8 cellular contexts compared by ENCODE assay signal in the genomic region with DNA sequence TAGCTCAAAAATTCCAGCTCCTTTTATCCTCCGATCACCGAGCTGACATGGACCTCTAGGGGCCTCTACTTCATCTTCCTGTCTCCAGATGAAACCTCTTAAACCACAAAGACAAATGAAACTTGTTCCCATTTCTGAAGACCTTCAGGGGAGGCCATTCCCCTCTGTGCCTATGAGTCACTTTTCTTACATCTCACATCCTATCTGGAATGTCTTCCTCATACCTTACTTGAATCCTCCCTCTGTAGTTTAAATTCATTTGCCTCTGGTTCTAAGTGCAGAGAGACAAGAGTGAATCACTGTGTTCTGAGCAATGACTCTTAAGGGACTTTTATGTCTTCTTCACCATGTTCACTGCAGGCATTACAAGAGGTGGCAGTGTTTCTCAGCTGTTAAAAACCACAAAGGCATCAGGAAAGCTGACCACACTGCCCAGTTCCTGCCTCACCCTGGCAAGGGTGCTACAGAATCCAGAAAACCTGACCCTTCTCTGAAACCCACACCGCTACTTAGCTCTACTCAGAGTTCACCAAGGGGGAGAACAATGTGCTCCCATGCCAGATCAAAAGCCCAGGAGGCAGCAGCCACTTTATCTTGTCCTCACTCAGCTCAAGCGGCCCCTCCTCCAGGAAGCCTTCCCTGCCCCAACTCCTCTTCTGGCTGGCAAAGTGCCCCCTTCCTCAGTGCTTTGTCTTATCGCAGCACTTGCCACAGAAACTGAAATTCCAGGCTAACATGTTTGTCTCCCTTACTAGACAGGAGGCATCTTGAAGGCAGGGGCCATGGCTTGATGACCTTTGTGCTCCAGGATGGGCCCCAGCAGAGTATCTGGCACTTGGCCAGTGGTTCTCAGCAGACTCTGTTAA. TPM values are rescaled to one million over a fixed set of nuclear protein-coding genes. Genes with fewer than 3 reads are reported as not detected.
DNase-seq lines count a peak whose midpoint lies in the region; ATAC-seq and TF ChIP-seq lines count a peak whose summit lies in the region.

No MANE protein-coding gene starts in this region.

- H3K4me3 Mint-ChIP-seq in naive B cell = peak overlapping the region in 5 of 8 donors; percentile 20 to 50 (median 39)

- no TSS peak for BruUV-seq in OCI-LY7 (replicated peaks; lab: Mats Ljungman, UMichigan)

- TF ChIP-seq CTCF in GM12865 (IDR thresholded peaks at IDR 0.05; ENCODE audit: insufficient read depth, low read depth, low read length, missing control alignments) = no peak
- TF ChIP-seq CTCF in OCI-LY7 (conservative IDR thresholded peaks at IDR 0.05; ENCODE audit: low read length) = 0 out of 2 replicates have a peak, but pooled peaks have one; percentile 12
- TF ChIP-seq CTCF in GM13976 (IDR thresholded peaks at IDR 0.05; ENCODE audit: borderline replicate concordance, control extremely low read depth, extremely low read depth, insufficient read depth, missing control alignments) = no peak

- H4K20me1 ChIP-seq in OCI-LY7 (ENCODE audit: insufficient read depth, low read length) = no peaks in the 10 kb centered on the region

- H2AFZ ChIP-seq in OCI-LY7 (ENCODE audit: low read length) = no peak overlapping the region

- DNase-seq in GM12865 (ENCODE audit: low read depth) = peak; percentile 42
- DNase-seq in OCI-LY7 (ENCODE audit: low spot score) = no peak
- DNase-seq in dermis blood vessel endothelial cell = peak; percentile 64
- DNase-seq in naive B cell = no peak
- DNase-seq in stimulated activated CD4-positive, alpha-beta T cell treated with anti-CD3 and anti-CD28 coated beads, Interleukin-4, amount 100 ng/mL, for 4 hours = no peak
- DNase-seq in GM13976 (ENCODE audit: low spot score) = no peak
- no peak for DNase-seq in activated CD4-positive, alpha-beta T cell treated with anti-CD3 and anti-CD28 coated beads, Interleukin-2, amount 50 U/mL, for 48 hours

- no peak for ATAC-seq in naive B cell (ENCODE audit: low read depth in 2 of 2)
- no peak for ATAC-seq in HG03439 (IDR thresholded peaks at IDR 0.05; ENCODE audit: unreplicated experiment)

- no peaks in the 10 kb centered on the region for H3K36me3 Mint-ChIP-seq in naive B cell

- intact Hi-C loops in OCI-LY7 (cut with micrococcal nuclease; ENCODE audit: unreplicated experiment) = no loop called here

- H3K4me1 ChIP-seq in OCI-LY7 (ENCODE audit: insufficient read depth, low read length, poor library complexity, severe bottlenecking) = peaks cover 45% of the 10 kb centered on the region

- no peaks in the 10 kb centered on the region for H3K9me3 ChIP-seq in OCI-LY7 (ENCODE audit: low read length)

- no peak overlapping the region for H3K27ac ChIP-seq in OCI-LY7 (ENCODE audit: low read depth, low read length, poor library complexity, severe bottlenecking)

- CTCF ChIA-PET in OCI-LY7 (lab: Charles Lee; ENCODE audit: unreplicated experiment) = interaction anchor here (1.3 kb wide), 1 partner anchor 18 kb away, joined by 3 read pairs; no protein-coding TSS in a partner anchor

- H3K36me3 ChIP-seq in OCI-LY7 (ENCODE audit: insufficient read depth, low read length) = no peaks in the 10 kb centered on the region

- no peak overlapping the region for H3K4me2 ChIP-seq in OCI-LY7 (ENCODE audit: low read length)

- no peaks in the 10 kb centered on the region for H3K79me2 ChIP-seq in OCI-LY7 (ENCODE audit: insufficient read depth, low read depth, low read length)

- H3K27ac Mint-ChIP-seq in naive B cell = peak overlapping the region in 1 of 6 donors; percentile 64

- no peaks in the 10 kb centered on the region for H3K9me2 ChIP-seq in OCI-LY7 (ENCODE audit: insufficient read depth, low read length)

- POLR2A ChIA-PET in OCI-LY7 (lab: Charles Lee) = interaction anchor here (0.5 to 1.7 kb wide), 4 partner anchors 9 to 81 kb away, joined by 3 to 4 read pairs (median 4); no protein-coding TSS in a partner anchor

- in situ Hi-C loops in GM13976 (cut with MboI; ENCODE audit: low sequenced_read_pairs, unreplicated experiment) = no loop called here

- peaks cover 23 to 52% (median 32%) of the 10 kb centered on the region in 3 donors for H3K4me1 Mint-ChIP-seq in naive B cell

- H3K27me3 Mint-ChIP-seq in naive B cell = peaks cover 44 to 53% (median 45%) of the 10 kb centered on the region in 3 donors

- no peaks in the 10 kb centered on the region for H3K9me3 Mint-ChIP-seq in naive B cell

- H3K4me3 ChIP-seq in GM12865 (ENCODE audit: low read depth, low read length) (no peak overlapping the region), OCI-LY7 (ENCODE audit: low read depth, low read length, poor library complexity, severe bottlenecking) (no peak overlapping the region)

RNA-seq across cellular contexts. Expression of gene CUEDC1, which starts 6.4 kb away (rescaled TPM):
- not detected in 2 replicates for total RNA-seq in OCI-LY7 (2014; rRNA removed; shearing (Covaris generic))
- 0.13 and 0.74 TPM in 2 replicates for total RNA-seq in OCI-LY7 (2022)
- total RNA-seq in dermis blood vessel endothelial cell = 6.5 and 6.8 TPM in 2 replicates
- polyA plus RNA-seq in naive B cell (ENCODE audit: low read depth in 6 of 6) = not detected

RNA-seq across cellular contexts. Expression of gene VEZF1, which starts 39.3 kb away (rescaled TPM):
- 19.0 and 22.6 TPM in 2 replicates for total RNA-seq in OCI-LY7 (2014; rRNA removed; shearing (Covaris generic))
- total RNA-seq in OCI-LY7 (2022) (35.4 and 36.4 TPM in 2 replicates), dermis blood vessel endothelial cell (30.8 and 36.4 TPM in 2 replicates)
- polyA plus RNA-seq in naive B cell (ENCODE audit: low read depth in 6 of 6) = 10 to 100 TPM; 39.6 to 58.2 (median 50.6) TPM

RNA-seq across cellular contexts. Expression of gene SRSF1, which starts 58.3 kb away (rescaled TPM):
- 582 and 677 TPM in 2 replicates for total RNA-seq in OCI-LY7 (2014; rRNA removed; shearing (Covaris generic))
- 515 and 531 TPM in 2 replicates for total RNA-seq in OCI-LY7 (2022)
- 415 and 532 TPM in 2 replicates for total RNA-seq in dermis blood vessel endothelial cell
- 10 to 100 TPM; 29.1 to 57.3 (median 41.8) TPM for polyA plus RNA-seq in naive B cell (ENCODE audit: low read depth in 6 of 6)

Comparison
In these comparisons a context has a peak if more than half of its experiments do, and no peak if none do; other contexts are left out.
1. DNase-seq: peak in GM12865 (single experiment) and dermis blood vessel endothelial cell (single experiment); none in OCI-LY7 (single experiment), naive B cell (single experiment), stimulated activated CD4-positive, alpha-beta T cell treated with anti-CD3 and anti-CD28 coated beads, Interleukin-4, amount 100 ng/mL, for 4 hours (0 of 2), GM13976 (single experiment) and activated CD4-positive, alpha-beta T cell treated with anti-CD3 and anti-CD28 coated beads, Interleukin-2, amount 50 U/mL, for 48 hours (0 of 2).